ENCODE assay signal across 7 cellular contexts in the genomic region with DNA sequence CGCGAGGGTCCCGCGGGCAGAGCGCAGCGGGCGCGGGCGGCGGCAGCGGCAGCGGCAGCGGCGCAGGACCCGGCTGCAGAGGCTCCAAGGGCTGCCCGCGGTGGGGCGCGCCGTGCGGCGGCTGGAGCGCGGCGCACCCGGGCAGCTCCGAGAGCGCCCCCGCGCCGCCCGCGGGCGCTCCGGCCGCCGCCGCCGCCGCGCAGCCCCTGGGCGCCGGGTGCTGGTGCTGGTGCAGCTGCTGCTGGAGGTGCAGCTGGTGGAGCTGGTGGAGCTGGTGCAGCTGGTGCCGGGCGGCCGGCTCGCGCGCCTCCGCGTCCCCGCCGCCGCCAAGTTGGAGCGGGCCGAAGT. TPM values are rescaled to one million over a fixed set of nuclear protein-coding genes. Genes with fewer than 3 reads are reported as not detected.
A peak's percentile ranks its signal among the peaks of the same experiment; 100 is the strongest.
DNase-seq lines count a peak whose midpoint lies in the region; ATAC-seq and TF ChIP-seq lines count a peak whose summit lies in the region.

No MANE protein-coding gene starts in this region.

- H2AFZ ChIP-seq in GM23338 (0 out of 2 replicates have a peak overlapping the region, but pooled peaks have one; percentile 72), neural progenitor cell (replicated peaks) (no peak overlapping the region)

- H3K9me3 Mint-ChIP-seq in GM23338 (no peaks in the 10 kb centered on the region; the same call in 2 of the 3 replicates), neural progenitor cell (no peaks in the 10 kb centered on the region)

- H3K4me2 ChIP-seq in GM23338 (peak overlapping the region; percentile 92), neural progenitor cell (peak overlapping the region; percentile 89)

- H3K27ac ChIP-seq in GM23338 (ENCODE audit: low read depth) (no peak overlapping the region), ectodermal cell (ENCODE audit: insufficient read depth, low read depth, low read length, poor library complexity, severe bottlenecking) (no peak overlapping the region), neural progenitor cell (no peak overlapping the region)

- H3K4me1 Mint-ChIP-seq in GM23338 (peaks cover 16% of the 10 kb centered on the region), neural progenitor cell (peaks cover 42% of the 10 kb centered on the region)

- H3K27me3 Mint-ChIP-seq in GM23338 (ENCODE audit: insufficient read depth, low read depth, poor library complexity) (peaks cover 83% of the 10 kb centered on the region), neural progenitor cell (ENCODE audit: insufficient read depth, low read depth) (peaks cover 10% of the 10 kb centered on the region)

- H3K9me2 ChIP-seq in GM23338 (ENCODE audit: insufficient read depth) = no peaks in the 10 kb centered on the region

- peaks cover 93% of the 10 kb centered on the region for H3K27me3 ChIP-seq in GM23338 (ENCODE audit: insufficient read depth)
- peaks cover 51% of the 10 kb centered on the region for H3K27me3 ChIP-seq in NT2/D1 (ENCODE audit: insufficient read depth, insufficient read length)
- H3K27me3 ChIP-seq in ectodermal cell (ENCODE audit: control insufficient read depth, insufficient read depth, low read length, poor library complexity, severe bottlenecking) = peaks cover 49% of the 10 kb centered on the region
- peaks cover 43% of the 10 kb centered on the region for H3K27me3 ChIP-seq in neural progenitor cell

- H3K9ac ChIP-seq in NT2/D1 (ENCODE audit: insufficient read length, low read depth) (peak overlapping the region; percentile 94), neural progenitor cell (peak overlapping the region; percentile 72)

- H3K27ac Mint-ChIP-seq in GM23338 (no peak overlapping the region), neural progenitor cell (no peak overlapping the region)

- H3K9me3 ChIP-seq in NT2/D1 (ENCODE audit: insufficient read depth, low read length) = no peaks in the 10 kb centered on the region
- no peaks in the 10 kb centered on the region for H3K9me3 ChIP-seq in ectodermal cell (ENCODE audit: control insufficient read depth, low read length)
- H3K9me3 ChIP-seq in neural progenitor cell (ENCODE audit: low read depth) = no peaks in the 10 kb centered on the region

- H3K4me3 Mint-ChIP-seq in GM23338 (peak overlapping the region; percentile 79; the same call in 1 of the 3 replicates), neural progenitor cell (peak overlapping the region; percentile 98)

- WGBS in ectodermal cell, 2 experiments = 0% methylated on average over 56 of the region's 56 CpGs

- peak; percentile 40 for DNase-seq in GM23338 (ENCODE audit: low spot score)
- DNase-seq in NT2/D1 (ENCODE audit: low read depth, low spot score) = no peak
- no peak for DNase-seq in neural progenitor cell (ENCODE audit: low spot score)
- no peak for DNase-seq in iPS-NIHi7 (ENCODE audit: extremely low spot score)
- DNase-seq in NCI-H2196 treated with DMSO at 0.1 percent for 48 hours (lab: John Stamatoyannopoulos, UW; ENCODE audit: unreplicated experiment) = no peak

- H3K36me3 ChIP-seq in GM23338 (ENCODE audit: insufficient read depth) (no peaks in the 10 kb centered on the region), NT2/D1 (ENCODE audit: insufficient read depth, insufficient read length, low read length) (peaks cover 6% of the 10 kb centered on the region), ectodermal cell (ENCODE audit: control insufficient read depth, insufficient read depth, low read length) (no peaks in the 10 kb centered on the region), neural progenitor cell (no peaks in the 10 kb centered on the region)

- H3K79me2 ChIP-seq in GM23338 (replicated peaks; ENCODE audit: insufficient read depth) = no peaks in the 10 kb centered on the region
- H3K79me2 ChIP-seq in neural progenitor cell (ENCODE audit: low read depth) = peaks cover 18% of the 10 kb centered on the region

- H3K4me1 ChIP-seq in GM23338 (ENCODE audit: insufficient read depth) (peaks cover 6% of the 10 kb centered on the region; the same call in 1 of the 2 replicates), NT2/D1 (ENCODE audit: insufficient read depth, insufficient read length) (peaks cover 24% of the 10 kb centered on the region), ectodermal cell (ENCODE audit: control insufficient read depth, insufficient read depth, low read length) (peaks cover 27% of the 10 kb centered on the region), neural progenitor cell (peaks cover 25% of the 10 kb centered on the region)

- H3K4me3 ChIP-seq in GM23338 = peak overlapping the region; percentile 65
- peak overlapping the region; percentile 85 for H3K4me3 ChIP-seq in NT2/D1 (ENCODE audit: insufficient read length, low read depth)
- H3K4me3 ChIP-seq in ectodermal cell (ENCODE audit: insufficient read depth, low read depth, low read length) = peak overlapping the region; percentile 75
- H3K4me3 ChIP-seq in neural progenitor cell = peak overlapping the region; percentile 99

- peak; percentile 23 for ATAC-seq in GM18502 (IDR thresholded peaks at IDR 0.05; ENCODE audit: poor library complexity, unreplicated experiment)
- ATAC-seq in GM23338 = no peak

- H3F3A ChIP-seq in GM23338 (replicated peaks; ENCODE audit: low read depth) (peaks cover 17% of the 10 kb centered on the region), neural progenitor cell (ENCODE audit: low read depth) (peaks cover 44% of the 10 kb centered on the region)

- TF ChIP-seq CTCF in GM23338 (conservative IDR thresholded peaks at IDR 0.05; ENCODE audit: low read depth in 2 of 2) (no peak), neural progenitor cell (IDR thresholded peaks at IDR 0.05) (no peak)

- H3K36me3 Mint-ChIP-seq in GM23338 (ENCODE audit: low read depth) (no peaks in the 10 kb centered on the region), neural progenitor cell (no peaks in the 10 kb centered on the region)

- peaks cover 29% of the 10 kb centered on the region for H4K20me1 ChIP-seq in GM23338 (replicated peaks; ENCODE audit: insufficient read depth)
- H4K20me1 ChIP-seq in neural progenitor cell (ENCODE audit: low read depth) = peaks cover 14% of the 10 kb centered on the region

TF ChIP-seq in GM23338, 12 proteins besides CTCF, POLR2A, EP300 and RAD21 (continues in another document):
- TF ChIP-seq EZH2 (IDR thresholded peaks at IDR 0.05; ENCODE audit: low read depth, unreplicated experiment) (no peak), NANOG (IDR thresholded peaks at IDR 0.05; ENCODE audit: borderline replicate concordance) (no peak), ZNF114 (CRISPR knock-in tag; IDR thresholded peaks at IDR 0.05) (no peak)
- TF ChIP-seq, protein P1, sequence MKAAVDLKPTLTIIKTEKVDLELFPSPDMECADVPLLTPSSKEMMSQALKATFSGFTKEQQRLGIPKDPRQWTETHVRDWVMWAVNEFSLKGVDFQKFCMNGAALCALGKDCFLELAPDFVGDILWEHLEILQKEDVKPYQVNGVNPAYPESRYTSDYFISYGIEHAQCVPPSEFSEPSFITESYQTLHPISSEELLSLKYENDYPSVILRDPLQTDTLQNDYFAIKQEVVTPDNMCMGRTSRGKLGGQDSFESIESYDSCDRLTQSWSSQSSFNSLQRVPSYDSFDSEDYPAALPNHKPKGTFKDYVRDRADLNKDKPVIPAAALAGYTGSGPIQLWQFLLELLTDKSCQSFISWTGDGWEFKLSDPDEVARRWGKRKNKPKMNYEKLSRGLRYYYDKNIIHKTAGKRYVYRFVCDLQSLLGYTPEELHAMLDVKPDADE (IDR thresholded peaks at IDR 0.05) = no peak

RNA-seq across cellular contexts. Expression of a gene that starts 0.6 kb away (rescaled TPM):
- total RNA-seq in GM23338 (2014; rRNA removed; shearing (Covaris generic)) = 0.90 and 1.2 TPM in 2 replicates
- polyA plus RNA-seq in GM23338 (2016; fragmentation: Nextera tagmentation; extraction: Ambion mirVana) = 0.19 and 0.24 TPM in 2 replicates
- polyA plus RNA-seq in ectodermal cell (2013, experiment 1 of 4) = 20.7 TPM
- 13.6 TPM for polyA plus RNA-seq in ectodermal cell (2013, experiment 2 of 4)
- polyA plus RNA-seq in ectodermal cell (2013, experiment 3 of 4) = 25.1 TPM
- polyA plus RNA-seq in ectodermal cell (2013, experiment 4 of 4) = 22.6 TPM
- 12.2 and 32.7 TPM in 2 replicates for total RNA-seq in neural progenitor cell (ENCODE audit: low replicate concordance)
